ENCODE assay signal across 16 cellular contexts in the genomic region with DNA sequence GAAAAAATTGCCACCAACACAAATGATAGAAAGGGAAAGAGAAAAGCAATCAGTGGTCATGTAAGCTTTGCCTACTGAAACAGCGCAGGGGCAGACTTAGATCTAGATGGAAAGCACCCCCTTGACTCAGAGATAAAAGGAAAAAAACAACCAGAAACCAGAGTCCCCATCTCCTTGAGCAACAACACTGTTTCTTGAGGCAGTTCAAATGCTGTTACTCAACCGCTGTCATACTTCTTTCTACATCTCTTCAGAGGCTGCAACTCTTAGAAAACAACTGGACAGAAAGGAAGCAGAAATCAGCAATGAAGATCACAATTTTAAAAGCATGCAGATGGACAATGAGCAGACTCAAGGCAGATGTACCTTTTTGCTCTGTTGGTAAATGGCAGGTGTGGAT. TPM values are rescaled to one million over a fixed set of nuclear protein-coding genes. Genes with fewer than 3 reads are reported as not detected.
DNase-seq lines count a peak whose midpoint lies in the region; ATAC-seq and TF ChIP-seq lines count a peak whose summit lies in the region.
"Had no signal": no experiment of that assay in that cellular context is flagged by ENCODE, and none has a peak within 500 bp of the region (broad histone marks: within the 10 kb centered on the region; RNA-seq: fewer than 3 reads in every experiment).

No MANE protein-coding gene starts in this region.

- no peak for TF ChIP-seq CTCF in AG10803 (conservative IDR thresholded peaks at IDR 0.05; ENCODE audit: low read length)
- no peak for TF ChIP-seq CTCF in epithelial cell of esophagus (IDR thresholded peaks at IDR 0.05; ENCODE audit: insufficient read depth, low read depth, low read length, missing control alignments)
- TF ChIP-seq CTCF in neural crest cell (conservative IDR thresholded peaks at IDR 0.05), result no peak

- peaks cover under 1% of the 10 kb centered on the region for H3K9me3 Mint-ChIP-seq in neural crest cell

- H3K36me3 Mint-ChIP-seq in neural crest cell (ENCODE audit: low read depth), result peaks cover 11% of the 10 kb centered on the region
- H3K36me3 Mint-ChIP-seq: CD4-positive, CD25-positive, alpha-beta regulatory T cell had no signal

- H3K4me3 ChIP-seq in AG10803 (ENCODE audit: low read length) (no peak overlapping the region), epithelial cell of esophagus (ENCODE audit: low read length) (no peak overlapping the region)
- H3K4me3 ChIP-seq: K562 had no signal

- H3K4me3 Mint-ChIP-seq in neural crest cell, result no peak overlapping the region
- H3K4me3 Mint-ChIP-seq: CD4-positive, CD25-positive, alpha-beta regulatory T cell had no signal

- peak; percentile 54 for DNase-seq in AG10803 (ENCODE audit: low read depth)
- DNase-seq in SKM-1 treated with dmso at 0.1 percent for 144 hours (lab: John Stamatoyannopoulos, UW; ENCODE audit: unreplicated experiment), result peak; percentile 43
- peak; percentile 4 for DNase-seq in epithelial cell of esophagus (ENCODE audit: low read depth)
- no peak for DNase-seq in neural crest cell (ENCODE audit: low read depth, low spot score)
- DNase-seq in DMS53 (lab: John Stamatoyannopoulos, UW), result no peak
- DNase-seq in NCI-H2107 treated with DMSO at 0.1 percent for 48 hours (lab: John Stamatoyannopoulos, UW; ENCODE audit: unreplicated experiment), result no peak
- no peak for DNase-seq in activated effector memory CD4-positive, alpha-beta T cell treated with Interleukin-2 at 50 U/mL for 16 hours
- DNase-seq: CD4-positive, CD25-positive, alpha-beta regulatory T cell; DND-41; GDM1; GOT3; NCI-H1092; NCI-H1694; NCI-H446 had no signal

- ATAC-seq in GM18907 (IDR thresholded peaks at IDR 0.05; ENCODE audit: unreplicated experiment), result no peak
- ATAC-seq: K562 had no signal

- no peaks in the 10 kb centered on the region for H3K4me1 Mint-ChIP-seq in neural crest cell
- H3K4me1 Mint-ChIP-seq: CD4-positive, CD25-positive, alpha-beta regulatory T cell had no signal

- peak overlapping the region; percentile 3 for H3K27ac Mint-ChIP-seq in neural crest cell (ENCODE audit: unreplicated experiment)
- H3K27ac Mint-ChIP-seq: CD4-positive, CD25-positive, alpha-beta regulatory T cell had no signal

- H3K27me3 Mint-ChIP-seq in neural crest cell (ENCODE audit: low read depth), result no peaks in the 10 kb centered on the region

RNA-seq across cellular contexts. Expression of gene FSIP1, which starts 36.5 kb away (rescaled TPM):
- 6.8 and 8.1 TPM in 2 replicates for total RNA-seq in neural crest cell

Comparison
In these comparisons a context has a peak if more than half of its experiments do, and no peak if none do; other contexts are left out.
1. DNase-seq: peak in AG10803 (single experiment), SKM-1 treated with dmso at 0.1 percent for 144 hours (single experiment) and epithelial cell of esophagus (single experiment); none in neural crest cell (single experiment), DMS53 (single experiment), NCI-H2107 treated with DMSO at 0.1 percent for 48 hours (single experiment) and activated effector memory CD4-positive, alpha-beta T cell treated with Interleukin-2 at 50 U/mL for 16 hours (single experiment).